ENCODE assay signal across 8 cellular contexts in the genomic region with DNA sequence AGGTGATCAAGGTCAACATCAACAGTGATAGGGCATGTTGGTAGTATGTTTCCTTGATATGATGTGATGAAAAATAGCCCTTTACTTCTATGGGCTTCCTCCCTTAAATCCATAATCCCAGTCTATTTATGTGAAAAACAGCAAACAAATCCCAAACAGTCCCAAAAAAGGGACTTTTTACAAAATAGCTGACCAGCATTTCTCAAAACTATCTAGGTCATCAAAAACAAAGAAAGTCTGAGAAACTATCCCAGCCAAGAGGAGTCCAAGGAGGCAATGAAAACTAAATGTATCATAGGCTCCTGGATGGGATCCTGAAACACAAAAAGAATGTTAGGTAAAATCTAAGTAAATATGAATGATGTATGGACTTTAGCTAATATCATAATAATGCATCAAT.
"Had no signal": no experiment of that assay in that cellular context is flagged by ENCODE, and none has a peak within 500 bp of the region (broad histone marks: within the 10 kb centered on the region; RNA-seq: fewer than 3 reads in every experiment).

No MANE protein-coding gene starts in this region.

- H3K4me2 ChIP-seq: KMS-11 had no signal

- DNase-seq: GM23248, GOT3, H9, HCEC 1CT, Karpas-422, KBM-7 had no signal

- H3K9ac ChIP-seq: GM23248, KMS-11 had no signal

- H3K4me3 ChIP-seq: GM23248 had no signal

- H2AFZ ChIP-seq: GM23248 had no signal

- FAIRE-seq: HTR-8/SVneo had no signal

- H3K27ac ChIP-seq: GM23248, KMS-11 had no signal
